In the genomic region with DNA sequence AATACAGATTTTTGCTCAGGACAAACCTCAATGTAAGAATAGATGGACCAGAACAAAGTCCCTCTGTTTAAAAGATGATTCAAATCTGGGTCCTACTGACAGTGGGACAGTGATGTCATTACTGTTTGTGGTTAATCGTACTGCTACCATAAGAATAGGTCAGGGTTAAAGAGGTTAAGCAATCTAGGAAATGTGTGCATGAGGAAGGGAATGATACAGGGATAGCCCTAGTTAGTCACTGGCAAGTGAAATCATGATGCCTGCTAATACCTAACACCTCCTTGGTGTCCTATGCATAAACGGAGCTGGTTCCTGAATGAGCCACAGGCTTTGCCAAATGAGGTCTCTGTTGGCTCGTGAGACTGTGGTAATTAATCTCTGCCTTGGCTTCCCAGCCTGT, we compare ENCODE assay signal across 38 cellular contexts. TPM values are rescaled to one million over a fixed set of nuclear protein-coding genes. Genes with fewer than 3 reads are reported as not detected.
A peak's percentile ranks its signal among the peaks of the same experiment; 100 is the strongest.
DNase-seq lines count a peak whose midpoint lies in the region; ATAC-seq, FAIRE-seq and TF ChIP-seq lines count a peak whose summit lies in the region.
"Had no signal": no experiment of that assay in that cellular context is flagged by ENCODE, and none has a peak within 500 bp of the region (broad histone marks: within the 10 kb centered on the region; RNA-seq: fewer than 3 reads in every experiment).

No MANE protein-coding gene starts in this region.

- peaks cover 5% of the 10 kb centered on the region for H3K4me1 ChIP-seq in foreskin keratinocyte
- H3K4me1 ChIP-seq: sigmoid colon, tibial nerve had no signal

- in situ Hi-C loops in SK-MEL-5 (cut with HindIII; ENCODE audit: low pct_unique_long_range_greater_than_20kb, low sequenced_read_pairs) = no loop called here

- ATAC-seq in foreskin keratinocyte = peak; percentile 89
- ATAC-seq: WTC11 had no signal

- H3K27me3 ChIP-seq in foreskin keratinocyte = no peaks in the 10 kb centered on the region
- H3K27me3 ChIP-seq: cardiac muscle cell, neutrophil, sigmoid colon, tibial nerve had no signal

- no peak overlapping the region for H3K4me3 Mint-ChIP-seq in T-helper 2 cell treated with Interferon-gamma antibody and Interleukin-4, amounts not matched to agents 5 μg/mL and 100 μg/mL, for 36 hours
- H3K4me3 Mint-ChIP-seq: activated CD4-positive, alpha-beta T cell treated with anti-CD3 and anti-CD28 coated beads, Interleukin-2, amount 10 ng/mL, durations not matched to agents 24 days and 14 days; activated naive CD8-positive, alpha-beta T cell; naive B cell; WTC11 had no signal

- H3K27ac Mint-ChIP-seq in T-helper 2 cell treated with Interferon-gamma antibody and Interleukin-4, amounts not matched to agents 5 μg/mL and 100 μg/mL, for 36 hours = no peak overlapping the region
- H3K27ac Mint-ChIP-seq: activated CD4-positive, alpha-beta T cell treated with anti-CD3 and anti-CD28 coated beads, Interleukin-2, amount 10 ng/mL, durations not matched to agents 24 days and 14 days; activated naive CD8-positive, alpha-beta T cell; naive B cell; WTC11 had no signal

- TF ChIP-seq CTCF in foreskin keratinocyte (conservative IDR thresholded peaks at IDR 0.05) = peak; percentile 8

- no peak for FAIRE-seq in urothelium cell line (lab: Jason Lieb, UNC)
- FAIRE-seq: colon had no signal

- no peaks in the 10 kb centered on the region for H3K4me1 Mint-ChIP-seq in T-helper 2 cell treated with Interferon-gamma antibody and Interleukin-4, amounts not matched to agents 5 μg/mL and 100 μg/mL, for 36 hours (ENCODE audit: low read depth)
- H3K4me1 Mint-ChIP-seq: activated CD4-positive, alpha-beta T cell treated with anti-CD3 and anti-CD28 coated beads, Interleukin-2, amount 10 ng/mL, durations not matched to agents 24 days and 14 days; naive B cell; WTC11 had no signal

- H3K27me3 Mint-ChIP-seq in T-helper 2 cell treated with Interferon-gamma antibody and Interleukin-4, amounts not matched to agents 5 μg/mL and 100 μg/mL, for 36 hours (ENCODE audit: low read depth) = peaks cover 2% of the 10 kb centered on the region
- H3K27me3 Mint-ChIP-seq: activated CD4-positive, alpha-beta T cell treated with anti-CD3 and anti-CD28 coated beads, Interleukin-2, amount 10 ng/mL, durations not matched to agents 24 days and 14 days had no signal

- H3K36me3 Mint-ChIP-seq in T-helper 2 cell treated with Interferon-gamma antibody and Interleukin-4, amounts not matched to agents 5 μg/mL and 100 μg/mL, for 36 hours (ENCODE audit: low read depth) = no peaks in the 10 kb centered on the region
- H3K36me3 Mint-ChIP-seq: activated naive CD8-positive, alpha-beta T cell; WTC11 had no signal

- DNase-seq in NCI-H82 (lab: John Stamatoyannopoulos, UW) (peak; percentile 4), NCI-H82 treated with DMSO at 0.1 percent for 48 hours (lab: John Stamatoyannopoulos, UW; ENCODE audit: unreplicated experiment) (no peak), SK-MEL-5 (ENCODE audit: low read depth, low spot score) (peak; percentile 4), foreskin keratinocyte (peak; percentile 73 to 76), urothelium cell line (ENCODE audit: low spot score) (peak; percentile 40), DMS153 (lab: John Stamatoyannopoulos, UW) (no peak), putamen (ENCODE audit: low spot score) (no peak)
- no peak for DNase-seq in T-helper 2 cell treated with Interferon-gamma antibody and Interleukin-4, amounts not matched to agents 5 μg/mL and 100 μg/mL, for 36 hours (ENCODE audit: low spot score)
- DNase-seq: activated CD4-positive, alpha-beta T cell treated with anti-CD3 and anti-CD28 coated beads, Interleukin-2, amount 10 ng/mL, durations not matched to agents 24 days and 14 days; activated effector memory CD4-positive, alpha-beta T cell treated with anti-CD3 and anti-CD28 coated beads, Interleukin-2, amount 50 U/mL, for 16 hours; anterior cingulate cortex; C1 segment of cervical spinal cord; Caco-2; DMS79; effector CD8-positive, alpha-beta T cell; erythroblast; GDM1; islet precursor cell; naive B cell; NCI-H1105; NCI-H187; NCI-H2171 treated with DMSO at 0.1 percent for 48 hours; NCI-H510A; NK-92 treated with Interleukin-12 subunit alpha and Interleukin-12 subunit beta, amount 100 ng/mL, for 24 hours; sigmoid colon; stimulated activated CD4-positive, alpha-beta T cell treated with anti-CD3 and anti-CD28 coated beads, Interleukin-4, amount 100 ng/mL, for 24 hours; SW 1271 had no signal

- no peak overlapping the region for H3K27ac ChIP-seq in foreskin keratinocyte
- H3K27ac ChIP-seq: 22Rv1, cardiac muscle cell, neutrophil, sigmoid colon, tibial nerve had no signal

- no peaks in the 10 kb centered on the region for H3K9me3 Mint-ChIP-seq in T-helper 2 cell treated with Interferon-gamma antibody and Interleukin-4, amounts not matched to agents 5 μg/mL and 100 μg/mL, for 36 hours
- H3K9me3 Mint-ChIP-seq: activated CD4-positive, alpha-beta T cell treated with anti-CD3 and anti-CD28 coated beads, Interleukin-2, amount 10 ng/mL, durations not matched to agents 24 days and 14 days; WTC11 had no signal

RNA-seq across cellular contexts. Expression of a gene that starts 3.7 kb away (rescaled TPM):
- not detected in 2 replicates for total RNA-seq in SK-MEL-5 (2014; rRNA removed; shearing (Covaris generic))
- polyA plus RNA-seq in SK-MEL-5 (2015; cell fraction: cytosol; rRNA removed) = not detected in 2 replicates
- polyA plus RNA-seq in SK-MEL-5 (2015; cell fraction: nucleus; rRNA removed) = not detected in 2 replicates
- 0.07 TPM in 1 of 2 replicates, not detected in the other for total RNA-seq in foreskin keratinocyte
- 0.01 and 0.04 TPM in 2 replicates for polyA plus RNA-seq in foreskin keratinocyte
- total RNA-seq: activated CD4-positive, alpha-beta T cell treated with anti-CD3 and anti-CD28 coated beads, Interleukin-2, amount 10 ng/mL, durations not matched to agents 24 days and 14 days; activated CD8-positive, alpha-beta memory T cell treated with anti-CD3 and anti-CD28 coated beads for 36 hours; cardiac muscle cell; fibroblast of villous mesenchyme; posterior vena cava; tibial nerve had no signal
- polyA plus RNA-seq: cardiac muscle cell had no signal

RNA-seq across cellular contexts. Expression of a gene that starts 50.1 kb away (rescaled TPM):
- total RNA-seq in SK-MEL-5 (2014; rRNA removed; shearing (Covaris generic)) = not detected in 2 replicates
- not detected in 2 replicates for polyA plus RNA-seq in SK-MEL-5 (2015; cell fraction: cytosol; rRNA removed)
- not detected in 2 replicates for polyA plus RNA-seq in SK-MEL-5 (2015; cell fraction: nucleus; rRNA removed)
- total RNA-seq in foreskin keratinocyte = not detected in 2 replicates
- not detected in 2 replicates for polyA plus RNA-seq in foreskin keratinocyte
- total RNA-seq: activated CD4-positive, alpha-beta T cell treated with anti-CD3 and anti-CD28 coated beads, Interleukin-2, amount 10 ng/mL, durations not matched to agents 24 days and 14 days; activated CD8-positive, alpha-beta memory T cell treated with anti-CD3 and anti-CD28 coated beads for 36 hours; Caco-2; cardiac muscle cell; fibroblast of villous mesenchyme; liver; posterior vena cava; sigmoid colon; tibial nerve; WTC11 had no signal
- polyA plus RNA-seq: cardiac muscle cell, liver, sigmoid colon had no signal

Comparison
In these comparisons a context has a peak if more than half of its experiments do, and no peak if none do; other contexts are left out.
1. DNase-seq: peak in NCI-H82 (single experiment), SK-MEL-5 (single experiment), foreskin keratinocyte (2 of 2) and urothelium cell line (single experiment); none in NCI-H82 treated with DMSO at 0.1 percent for 48 hours (single experiment), DMS153 (single experiment), T-helper 2 cell treated with Interferon-gamma antibody and Interleukin-4, amounts not matched to agents 5 μg/mL and 100 μg/mL, for 36 hours (single experiment) and putamen (single experiment).